8 cellular contexts compared by ENCODE assay signal in genomic region chr11:19978668-19979518, GRCh38.
A peak's percentile ranks its signal among the peaks of the same experiment; 100 is the strongest.
DNase-seq lines count a peak whose midpoint lies in the region; ATAC-seq, FAIRE-seq and TF ChIP-seq lines count a peak whose summit lies in the region.

No MANE protein-coding gene starts in this region.

- H3K14ac ChIP-seq in mesenchymal stem cell (ENCODE audit: low read length in 2 of 2): peak overlapping the region in 1 of 2 experiments; percentile 64

- H3K9me3 ChIP-seq in A549: no peaks in the 10 kb centered on the region
- no peaks in the 10 kb centered on the region for H3K9me3 ChIP-seq in mesenchymal stem cell (ENCODE audit: control insufficient read depth, low read length)

- H3K4ac ChIP-seq in mesenchymal stem cell (ENCODE audit: low read depth in 1 of 2, low read length in 2 of 2): peak overlapping the region; percentile 46 to 57

- peaks cover 6% of the 10 kb centered on the region for H3K79me1 ChIP-seq in mesenchymal stem cell (replicated peaks; ENCODE audit: low read length, poor library complexity, severe bottlenecking)

- H3K18ac ChIP-seq in mesenchymal stem cell (ENCODE audit: low read depth in 1 of 2, low read length in 2 of 2): peak overlapping the region; percentile 42 to 87

- TF ChIP-seq CTCF in A549 (IDR thresholded peaks at IDR 0.05): no peak

- no peak overlapping the region for H2AFZ ChIP-seq in mesenchymal stem cell (ENCODE audit: low read depth, low read length)

- H3K4me1 ChIP-seq in A549 (peaks cover 69% of the 10 kb centered on the region), mesenchymal stem cell (ENCODE audit: control insufficient read depth, insufficient read depth, low read depth, low read length) (peaks cover 11% of the 10 kb centered on the region)

- no peak overlapping the region for H3K9ac ChIP-seq in mesenchymal stem cell (ENCODE audit: low read length)

- peak overlapping the region; percentile 35 for H4K91ac ChIP-seq in mesenchymal stem cell (ENCODE audit: low read length)

- peak in 1 of 2 experiments; percentile 25; a peak in 1 of 5 replicates for TF ChIP-seq RAD21 in A549 (conservative IDR thresholded peaks at IDR 0.05 in 1 of 2, IDR thresholded peaks at IDR 0.05 in 1 of 2)

- peak; percentile 39 for FAIRE-seq in A549 (lab: Jason Lieb, UNC)

- H4K8ac ChIP-seq in mesenchymal stem cell (ENCODE audit: low read length): peak overlapping the region; percentile 73

- WGBS in A549 (ENCODE audit: missing lambda C conversion rate): 48% methylated on average over 8 of the region's 8 CpGs
- WGBS in mesenchymal stem cell: 95% methylated on average over 3 of the region's 8 CpGs

- no peak overlapping the region for H2BK15ac ChIP-seq in mesenchymal stem cell (ENCODE audit: low read depth, poor library complexity, severe bottlenecking)

- peak overlapping the region; percentile 29 to 85 for H2BK12ac ChIP-seq in mesenchymal stem cell (ENCODE audit: low read length in 2 of 2)

- peak; percentile 57 to 79 for DNase-seq in A549 (ENCODE audit: low read depth in 1 of 2, low spot score in 1 of 2)
- peak; percentile 14 for DNase-seq in activated naive CD8-positive, alpha-beta T cell treated with anti-CD3 and anti-CD28 coated beads for 36 hours
- peak; percentile 87 for DNase-seq in mesenchymal stem cell
- DNase-seq in T-helper 9 cell: no peak
- no peak for DNase-seq in NCI-H345 treated with DMSO at 0.1 percent for 48 hours (lab: John Stamatoyannopoulos, UW; ENCODE audit: unreplicated experiment)
- DNase-seq in SKM-1 (lab: John Stamatoyannopoulos, UW; ENCODE audit: unreplicated experiment): no peak

- peak overlapping the region; percentile 64 for H2BK120ac ChIP-seq in mesenchymal stem cell (ENCODE audit: low read depth, low read length)

- H3K4me1 Mint-ChIP-seq in activated naive CD8-positive, alpha-beta T cell treated with anti-CD3 and anti-CD28 coated beads for 36 hours: peaks cover 12% of the 10 kb centered on the region

- H3K9me3 Mint-ChIP-seq in activated naive CD8-positive, alpha-beta T cell treated with anti-CD3 and anti-CD28 coated beads for 36 hours: no peaks in the 10 kb centered on the region

- H2BK5ac ChIP-seq in mesenchymal stem cell (ENCODE audit: low read depth, low read length, poor library complexity, severe bottlenecking): no peak overlapping the region

- H3K36me3 ChIP-seq in mesenchymal stem cell (ENCODE audit: control insufficient read depth in 1 of 2, insufficient read depth in 2 of 2, low read depth in 1 of 2, low read length in 2 of 2): peaks cover 5 to 68% of the 10 kb centered on the region in 2 experiments

- no peak overlapping the region for H3K4me3 Mint-ChIP-seq in activated naive CD8-positive, alpha-beta T cell treated with anti-CD3 and anti-CD28 coated beads for 36 hours

- H3K36me3 Mint-ChIP-seq in activated naive CD8-positive, alpha-beta T cell treated with anti-CD3 and anti-CD28 coated beads for 36 hours: no peaks in the 10 kb centered on the region

- POLR2A ChIA-PET in A549 (lab: Yijun Ruan, JAX): interaction anchor here (0.9 kb wide), 1 partner anchor 16 kb away, joined by 3 read pairs; no protein-coding TSS in a partner anchor

- no peak overlapping the region; the same call in 2 of the 3 replicates for H3K4me3 ChIP-seq in A549
- H3K4me3 ChIP-seq in mesenchymal stem cell (ENCODE audit: insufficient read depth in 1 of 2, low read depth in 1 of 2, low read length in 2 of 2): no peak overlapping the region

- CTCF ChIA-PET in A549 (lab: Yijun Ruan, JAX): interaction anchor here (0.6 to 3.6 kb wide), 11 partner anchors 11 to 805 kb away, joined by 3 to 20 read pairs (median 6); no protein-coding TSS in a partner anchor

- H3K27me3 ChIP-seq in mesenchymal stem cell (ENCODE audit: control insufficient read depth in 1 of 2, insufficient read depth in 1 of 2, low read length in 2 of 2): no peaks in the 10 kb centered on the region

- H2AK5ac ChIP-seq in mesenchymal stem cell (ENCODE audit: low read length, severe bottlenecking): peak overlapping the region; percentile 34

- ATAC-seq in A549: peak; percentile 90 to 94
- ATAC-seq in GM18861 (IDR thresholded peaks at IDR 0.05; ENCODE audit: unreplicated experiment): peak; percentile 74
- peak; percentile 72 for ATAC-seq in HG03039 (IDR thresholded peaks at IDR 0.05; ENCODE audit: unreplicated experiment)

- peak; percentile 50 to 81; a peak in 3 of 5 replicates for TF ChIP-seq EP300 in A549 (IDR thresholded peaks at IDR 0.05)

- peak overlapping the region; percentile 70 for H3K4me2 ChIP-seq in A549
- H3K4me2 ChIP-seq in mesenchymal stem cell (ENCODE audit: low read length, poor library complexity, severe bottlenecking): no peak overlapping the region

- H3K23ac ChIP-seq in mesenchymal stem cell (ENCODE audit: low read length in 2 of 2): no peak overlapping the region

- TF ChIP-seq POLR2A in A549 (IDR thresholded peaks at IDR 0.05; ENCODE audit: low read length): no peak

- peaks cover 7% of the 10 kb centered on the region for H3K27me3 Mint-ChIP-seq in activated naive CD8-positive, alpha-beta T cell treated with anti-CD3 and anti-CD28 coated beads for 36 hours

- H3K27ac ChIP-seq in A549: peak overlapping the region; percentile 91 to 99
- H3K27ac ChIP-seq in mesenchymal stem cell (ENCODE audit: low read length, poor library complexity, severe bottlenecking): peak overlapping the region; percentile 45

- peak overlapping the region; percentile 81 for H3K27ac Mint-ChIP-seq in activated naive CD8-positive, alpha-beta T cell treated with anti-CD3 and anti-CD28 coated beads for 36 hours

TF ChIP-seq in A549, 52 proteins besides CTCF, POLR2A, EP300 and RAD21 (continues in another document):
- no peak for TF ChIP-seq HOXA7 (CRISPR knock-in tag; IDR thresholded peaks at IDR 0.05)
- peak; percentile 79 to 86; a peak in 4 of 5 replicates for TF ChIP-seq JUN (IDR thresholded peaks at IDR 0.05)
- TF ChIP-seq HDAC2 (IDR thresholded peaks at IDR 0.05): no peak
- no peak for TF ChIP-seq NR3C1 (IDR thresholded peaks at IDR 0.05)
- TF ChIP-seq EHMT2 (IDR thresholded peaks at IDR 0.05; ENCODE audit: low read depth): no peak
- no peak for TF ChIP-seq MAFK (IDR thresholded peaks at IDR 0.05; ENCODE audit: partially characterized antibody)
- 0 out of 2 replicates have a peak, but pooled peaks have one; percentile 17 for TF ChIP-seq HES2 (IDR thresholded peaks at IDR 0.05)
- TF ChIP-seq JUNB (IDR thresholded peaks at IDR 0.05): peak; percentile 86
- no peak for TF ChIP-seq ZFP36 (IDR thresholded peaks at IDR 0.05; ENCODE audit: borderline replicate concordance, partially characterized antibody)
- peak; percentile 79 for TF ChIP-seq FOSL2 (IDR thresholded peaks at IDR 0.05)
- TF ChIP-seq FOSL2 (CRISPR knock-in tag; IDR thresholded peaks at IDR 0.05): peak; percentile 77
- TF ChIP-seq CEBPB (IDR thresholded peaks at IDR 0.05): peak; percentile 78 to 91
- TF ChIP-seq EHF (CRISPR knock-in tag; IDR thresholded peaks at IDR 0.05): no peak
- TF ChIP-seq CBX8 (IDR thresholded peaks at IDR 0.05): no peak
- no peak for TF ChIP-seq HOXB5 (CRISPR knock-in tag; IDR thresholded peaks at IDR 0.05)
- TF ChIP-seq CHD4 (IDR thresholded peaks at IDR 0.05; ENCODE audit: borderline replicate concordance): no peak
- no peak for TF ChIP-seq TFCP2L1 (CRISPR knock-in tag; IDR thresholded peaks at IDR 0.05)
- TF ChIP-seq RCOR1 (IDR thresholded peaks at IDR 0.05; ENCODE audit: low read depth, low read length): no peak
- TF ChIP-seq HEYL (CRISPR knock-in tag; IDR thresholded peaks at IDR 0.05): no peak
- no peak for TF ChIP-seq BHLHE40 (IDR thresholded peaks at IDR 0.05; ENCODE audit: low read depth, low read length)
- TF ChIP-seq RFX5 (IDR thresholded peaks at IDR 0.05): no peak
- no peak for TF ChIP-seq FOSB (CRISPR knock-in tag; IDR thresholded peaks at IDR 0.05)
- no peak for TF ChIP-seq MYC (IDR thresholded peaks at IDR 0.05; ENCODE audit: borderline replicate concordance, low read length)
- TF ChIP-seq E2F6 (IDR thresholded peaks at IDR 0.05; ENCODE audit: borderline replicate concordance, low read depth): 0 out of 2 replicates have a peak, but pooled peaks have one; percentile 29
- TF ChIP-seq CHD2 (IDR thresholded peaks at IDR 0.05; ENCODE audit: low read length, partially characterized antibody): no peak
- TF ChIP-seq SREBF2 (IDR thresholded peaks at IDR 0.05): no peak
- no peak for TF ChIP-seq POLR2AphosphoS2 (conservative IDR thresholded peaks at IDR 0.05; ENCODE audit: low read length)
- no peak for TF ChIP-seq FOXS1 (CRISPR knock-in tag; IDR thresholded peaks at IDR 0.05)
- TF ChIP-seq PBX3 (IDR thresholded peaks at IDR 0.05): no peak
- TF ChIP-seq NFE2L2 (conservative IDR thresholded peaks at IDR 0.05; ENCODE audit: low read length): no peak
- TF ChIP-seq ATOH8 (CRISPR knock-in tag; IDR thresholded peaks at IDR 0.05; ENCODE audit: low read depth): no peak

Comparison
In these comparisons a context has a peak if more than half of its experiments do, and no peak if none do; other contexts are left out.
1. DNase-seq: peak in A549 (2 of 2), activated naive CD8-positive, alpha-beta T cell treated with anti-CD3 and anti-CD28 coated beads for 36 hours (single experiment) and mesenchymal stem cell (single experiment); none in T-helper 9 cell (single experiment), NCI-H345 treated with DMSO at 0.1 percent for 48 hours (single experiment) and SKM-1 (single experiment).
2. Peak in every context shown above with its lines, with median percentiles within 50 percentile points of each other: ATAC-seq.